In the genomic region with DNA sequence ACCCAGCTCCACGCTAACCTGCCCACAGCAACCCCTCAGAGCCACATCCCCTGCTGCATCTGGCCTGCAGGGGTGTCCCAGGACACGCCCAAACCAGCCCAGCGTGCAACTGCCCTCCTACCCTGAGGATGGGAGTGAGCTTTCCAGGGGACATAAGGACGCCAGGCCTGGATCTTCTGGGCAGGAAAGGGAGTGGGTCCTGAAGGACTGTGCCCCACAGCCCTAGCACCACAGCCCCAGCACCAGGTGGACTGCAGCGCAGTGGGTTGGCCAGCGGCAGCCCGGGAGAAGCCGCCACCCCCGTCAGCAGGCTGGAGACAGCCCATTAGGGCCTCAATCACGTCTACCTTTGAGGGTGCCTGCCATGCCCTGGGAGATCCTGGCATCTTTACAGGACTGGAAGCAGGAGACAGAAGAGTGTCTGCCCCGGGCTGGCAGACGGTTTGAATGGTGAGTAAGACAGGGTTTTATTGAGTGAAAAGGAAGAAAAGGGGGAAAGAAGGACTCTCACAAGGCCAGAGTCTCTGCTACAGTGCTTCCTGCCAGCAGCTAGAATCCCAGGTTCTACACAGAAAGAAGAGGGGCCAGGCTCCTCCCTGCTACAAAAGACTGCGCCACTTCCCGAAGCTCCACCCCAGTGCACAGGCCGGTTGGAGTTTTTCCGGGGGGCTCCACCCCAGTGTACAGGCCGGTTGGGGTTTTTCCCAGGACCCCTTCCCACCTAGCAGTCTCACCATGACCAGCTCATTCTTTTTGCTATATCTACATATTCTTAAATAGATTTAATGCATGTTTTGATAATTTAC, we compare ENCODE assay signal across 13 cellular contexts.
DNase-seq lines count a peak whose midpoint lies in the region; ATAC-seq, FAIRE-seq and TF ChIP-seq lines count a peak whose summit lies in the region.
"Had no signal": no experiment of that assay in that cellular context is flagged by ENCODE, and none has a peak within 500 bp of the region (broad histone marks: within the 10 kb centered on the region; RNA-seq: fewer than 3 reads in every experiment).

No MANE protein-coding gene starts in this region.

- no peak overlapping the region for H3K4me3 Mint-ChIP-seq in Caco-2 (ENCODE audit: unreplicated experiment)
- H3K4me3 Mint-ChIP-seq: nephron had no signal

- H3K9me3 ChIP-seq in MG63 (no peaks in the 10 kb centered on the region), mucosa of descending colon (no peaks in the 10 kb centered on the region), kidney (ENCODE audit: control insufficient read depth in 1 of 2, low read length in 2 of 2) (no peaks in the 10 kb centered on the region), Caco-2 (no peaks in the 10 kb centered on the region)
- H3K9me3 ChIP-seq: tibial artery had no signal

- H3K9ac ChIP-seq in kidney (ENCODE audit: low read length in 2 of 2) = no peak overlapping the region

- DNase-seq in GM13976 (ENCODE audit: low spot score) = peak; percentile 38
- peak; percentile 63 for DNase-seq in MG63
- peak; percentile 40 for DNase-seq in cerebellar cortex (ENCODE audit: low spot score)
- DNase-seq in mucosa of descending colon = no peak
- DNase-seq in kidney = no peak
- no peak for DNase-seq in Caco-2
- DNase-seq in hepatic stellate cell (ENCODE audit: low spot score) = no peak
- DNase-seq in RCC 7860 (ENCODE audit: low spot score) = no peak
- DNase-seq: activated CD4-positive, alpha-beta T cell treated with anti-CD3 and anti-CD28 coated beads for 1 hour; NCI-H774; tibial artery had no signal

- H3K27me3 Mint-ChIP-seq in Caco-2 (ENCODE audit: insufficient read depth, unreplicated experiment) = no peaks in the 10 kb centered on the region

- no peaks in the 10 kb centered on the region for H3K4me1 ChIP-seq in mucosa of descending colon (ENCODE audit: low read depth)
- no peaks in the 10 kb centered on the region for H3K4me1 ChIP-seq in kidney (ENCODE audit: control insufficient read depth in 1 of 2, insufficient read depth in 1 of 2, low read depth in 1 of 2, low read length in 2 of 2)
- no peaks in the 10 kb centered on the region for H3K4me1 ChIP-seq in Caco-2

- no peak for TF ChIP-seq CTCF in GM13976 (IDR thresholded peaks at IDR 0.05; ENCODE audit: borderline replicate concordance, control extremely low read depth, extremely low read depth, insufficient read depth, missing control alignments)
- TF ChIP-seq CTCF in mucosa of descending colon (IDR thresholded peaks at IDR 0.05) = no peak
- TF ChIP-seq CTCF in kidney (IDR thresholded peaks at IDR 0.05; ENCODE audit: borderline replicate concordance, extremely low read depth, insufficient read depth) = no peak
- no peak for TF ChIP-seq CTCF in Caco-2 (IDR thresholded peaks at IDR 0.05; ENCODE audit: insufficient read depth in 1 of 2, low read depth in 1 of 2, low read length in 1 of 2, severe bottlenecking in 1 of 2, unreplicated experiment in 1 of 2)

- H3K4me3 ChIP-seq in MG63 (no peak overlapping the region), mucosa of descending colon (no peak overlapping the region), kidney (ENCODE audit: low read length in 2 of 2) (no peak overlapping the region), Caco-2 (ENCODE audit: low read depth, low read length) (no peak overlapping the region)
- H3K4me3 ChIP-seq: skin epidermis, tibial artery had no signal

- in situ Hi-C loops in GM13976 (cut with MboI; ENCODE audit: low sequenced_read_pairs, unreplicated experiment) = no loop called here

- H3K27me3 ChIP-seq in MG63 = no peaks in the 10 kb centered on the region
- no peaks in the 10 kb centered on the region for H3K27me3 ChIP-seq in Caco-2 (replicated peaks; ENCODE audit: control insufficient read depth, insufficient read depth, low read length)
- H3K27me3 ChIP-seq: tibial artery had no signal

- H3K9me3 Mint-ChIP-seq in Caco-2 (ENCODE audit: unreplicated experiment) = no peaks in the 10 kb centered on the region
- H3K9me3 Mint-ChIP-seq: nephron had no signal

- H3K36me3 Mint-ChIP-seq in Caco-2 (ENCODE audit: insufficient read depth, unreplicated experiment) = peaks cover 63% of the 10 kb centered on the region

- no peaks in the 10 kb centered on the region; the same call in 1 of the 2 replicates for H3K36me3 ChIP-seq in MG63
- no peaks in the 10 kb centered on the region for H3K36me3 ChIP-seq in mucosa of descending colon (ENCODE audit: low read depth)
- H3K36me3 ChIP-seq in kidney (ENCODE audit: control insufficient read depth in 1 of 2, insufficient read depth in 2 of 2, low read length in 2 of 2) = peaks cover 4 to 9% of the 10 kb centered on the region in 2 donors
- H3K36me3 ChIP-seq in Caco-2 (ENCODE audit: control insufficient read depth, insufficient read depth, low read length) = peaks cover 1% of the 10 kb centered on the region; the same call in 1 of the 2 replicates

- CTCF ChIA-PET in Caco-2 (lab: Charles Lee) = interaction anchor here (0.6 to 0.7 kb wide), 3 partner anchors 33 to 528 kb away, joined by 3 to 7 read pairs (median 3); no protein-coding TSS in a partner anchor

- peaks cover 6% of the 10 kb centered on the region for H3K4me1 Mint-ChIP-seq in Caco-2 (ENCODE audit: low read depth, unreplicated experiment)
- H3K4me1 Mint-ChIP-seq: nephron had no signal

- BruUV-seq in Caco-2 (replicated peaks; lab: Mats Ljungman, UMichigan) = no TSS peak

- no peak overlapping the region for H3K27ac Mint-ChIP-seq in Caco-2 (ENCODE audit: unreplicated experiment)
- H3K27ac Mint-ChIP-seq: nephron had no signal

- intact Hi-C loops in mucosa of descending colon (cut with DNase I, micrococcal nuclease) (no loop called here), kidney (cut with DNase I) (no loop called here), Caco-2 (cut with micrococcal nuclease; ENCODE audit: unreplicated experiment) (loop anchor here (5.0 kb wide), 2 partner anchors 93 to 183 kb away; a partner anchor contains a TSS)

- ATAC-seq in mucosa of descending colon = peak; percentile 6

- no peak overlapping the region for H3K27ac ChIP-seq in kidney (ENCODE audit: low read depth in 2 of 2, low read length in 2 of 2)
- H3K27ac ChIP-seq: skin epidermis, tibial artery had no signal

- FAIRE-seq in kidney (lab: Jason Lieb, UNC) (no peak), RCC 7860 (lab: Jason Lieb, UNC) (no peak)

- POLR2A ChIA-PET in Caco-2 (lab: Charles Lee) = interaction anchor here (0.6 kb wide), 1 partner anchor 470 kb away, joined by 3 read pairs; no protein-coding TSS in a partner anchor

Comparison
In these comparisons a context has a peak if more than half of its experiments do, and no peak if none do; other contexts are left out.
1. DNase-seq: peak in GM13976 (single experiment), MG63 (single experiment) and cerebellar cortex (single experiment); none in mucosa of descending colon (0 of 3), kidney (single experiment), Caco-2 (0 of 2), hepatic stellate cell (single experiment) and RCC 7860 (single experiment).